Comparison of ENCODE assay signal across 10 cellular contexts in genomic region chr13:113997845-113998751, GRCh38. TPM values are rescaled to one million over a fixed set of nuclear protein-coding genes. Genes with fewer than 3 reads are reported as not detected.
DNase-seq lines count a peak whose midpoint lies in the region; TF ChIP-seq lines count a peak whose summit lies in the region.
"Had no signal": no experiment of that assay in that cellular context is flagged by ENCODE, and none has a peak within 500 bp of the region (broad histone marks: within the 10 kb centered on the region; RNA-seq: fewer than 3 reads in every experiment).

No MANE protein-coding gene starts in this region.

- H3K4me3 Mint-ChIP-seq in CD4-positive, alpha-beta memory T cell, result peak overlapping the region in 2 of 8 donors; percentile 21 to 42
- no peak overlapping the region for H3K4me3 Mint-ChIP-seq in T-helper 1 cell treated with Interleukin-12 subunit alpha and Interleukin-12 subunit beta and Interleukin-4 antibody, amounts not matched to agents 30 μg/mL and 1 μg/mL, for 36 hours
- H3K4me3 Mint-ChIP-seq in Calu3 (ENCODE audit: low read depth, unreplicated experiment), result no peak overlapping the region
- H3K4me3 Mint-ChIP-seq: dendritic cell treated with granulocyte-macrophage colony-stimulating factor and Interleukin-4, amounts not matched to agents 40 ng/mL and 50 ng/mL, for 4 days had no signal

- H3K27me3 ChIP-seq in CD4-positive, alpha-beta memory T cell (ENCODE audit: insufficient read depth, low read length), result no peaks in the 10 kb centered on the region
- no peaks in the 10 kb centered on the region for H3K27me3 ChIP-seq in trophoblast cell (ENCODE audit: insufficient read depth, low read length)

- H4K91ac ChIP-seq in trophoblast cell (ENCODE audit: low read depth, low read length), result no peak overlapping the region

- H3K18ac ChIP-seq in trophoblast cell (ENCODE audit: low read length), result no peak overlapping the region

- no peak overlapping the region for H2AFZ ChIP-seq in trophoblast cell (ENCODE audit: insufficient read depth, low read length, poor library complexity)

- H3K4me1 Mint-ChIP-seq in CD4-positive, alpha-beta memory T cell, result peaks cover 0 to 2% (median 0%) of the 10 kb centered on the region in 4 donors
- H3K4me1 Mint-ChIP-seq in T-helper 1 cell treated with Interleukin-12 subunit alpha and Interleukin-12 subunit beta and Interleukin-4 antibody, amounts not matched to agents 30 μg/mL and 1 μg/mL, for 36 hours (ENCODE audit: low read depth), result no peaks in the 10 kb centered on the region
- no peaks in the 10 kb centered on the region for H3K4me1 Mint-ChIP-seq in Calu3 (ENCODE audit: low read depth, unreplicated experiment)

- H3K27me3 Mint-ChIP-seq in CD4-positive, alpha-beta memory T cell, result no peaks in the 10 kb centered on the region
- H3K27me3 Mint-ChIP-seq in T-helper 1 cell treated with Interleukin-12 subunit alpha and Interleukin-12 subunit beta and Interleukin-4 antibody, amounts not matched to agents 30 μg/mL and 1 μg/mL, for 36 hours (ENCODE audit: low read depth), result no peaks in the 10 kb centered on the region
- H3K27me3 Mint-ChIP-seq in Calu3 (ENCODE audit: unreplicated experiment), result no peaks in the 10 kb centered on the region
- H3K27me3 Mint-ChIP-seq: dendritic cell treated with granulocyte-macrophage colony-stimulating factor and Interleukin-4, amounts not matched to agents 40 ng/mL and 50 ng/mL, for 4 days had no signal

- no peak overlapping the region for H2BK120ac ChIP-seq in trophoblast cell (ENCODE audit: insufficient read depth, low read length, poor library complexity)

- intact Hi-C loops in CD4-positive, alpha-beta memory T cell (cut with micrococcal nuclease), result no loop called here
- intact Hi-C loops in Calu3 (cut with micrococcal nuclease; ENCODE audit: unreplicated experiment), result no loop called here

- H3K9me3 ChIP-seq in CD4-positive, alpha-beta memory T cell (ENCODE audit: control insufficient read depth in 1 of 2, low read length in 2 of 2), result no peaks in the 10 kb centered on the region
- peaks cover 4% of the 10 kb centered on the region for H3K9me3 ChIP-seq in trophoblast cell (ENCODE audit: insufficient read depth, low read depth, low read length)

- H3K4me2 ChIP-seq in trophoblast cell (ENCODE audit: low read length), result no peak overlapping the region

- no peak overlapping the region for H3K23ac ChIP-seq in trophoblast cell (ENCODE audit: low read length)

- H3K4ac ChIP-seq in trophoblast cell (ENCODE audit: low read depth, low read length), result no peak overlapping the region

- no peak overlapping the region for H2BK5ac ChIP-seq in trophoblast cell (ENCODE audit: low read depth, low read length, poor library complexity)

- POLR2A ChIA-PET in CD4-positive, alpha-beta memory T cell (lab: Charles Lee; ENCODE audit: partially characterized antibody), result no interaction called here

- WGBS in trophoblast cell (ENCODE audit: extremely low coverage, insufficient coverage, insufficient read length), result no CpG with 5 or more reads among the region's 29 CpGs

- H4K12ac ChIP-seq in trophoblast cell (ENCODE audit: low read depth, low read length), result no peak overlapping the region

- H3K36me3 ChIP-seq in CD4-positive, alpha-beta memory T cell (ENCODE audit: insufficient read depth, low read length), result peaks cover 72% of the 10 kb centered on the region
- H3K36me3 ChIP-seq in trophoblast cell (ENCODE audit: control insufficient read depth in 1 of 2, insufficient read depth in 2 of 2, low read length in 2 of 2), result peaks cover 29 to 47% of the 10 kb centered on the region in 2 experiments

- no peak overlapping the region for H3K9ac ChIP-seq in trophoblast cell (ENCODE audit: low read length)

- H2AK5ac ChIP-seq in trophoblast cell (ENCODE audit: low read length), result no peak overlapping the region

- no peaks in the 10 kb centered on the region for H3K79me2 ChIP-seq in trophoblast cell (ENCODE audit: control insufficient read depth, insufficient read depth, low read length, poor library complexity)

- no peak overlapping the region for H3K4me3 ChIP-seq in CD4-positive, alpha-beta memory T cell (ENCODE audit: low read length in 2 of 2)
- H3K4me3 ChIP-seq in trophoblast cell (ENCODE audit: low read depth, low read length), result peak overlapping the region; percentile 31

- no peak overlapping the region for H2BK12ac ChIP-seq in trophoblast cell (ENCODE audit: low read length)

- peak overlapping the region in 5 of 7 donors; percentile 30 to 87 (median 72) for H3K27ac Mint-ChIP-seq in CD4-positive, alpha-beta memory T cell
- H3K27ac Mint-ChIP-seq in T-helper 1 cell treated with Interleukin-12 subunit alpha and Interleukin-12 subunit beta and Interleukin-4 antibody, amounts not matched to agents 30 μg/mL and 1 μg/mL, for 36 hours, result peak overlapping the region; percentile 49
- H3K27ac Mint-ChIP-seq in Calu3 (ENCODE audit: unreplicated experiment), result no peak overlapping the region
- H3K27ac Mint-ChIP-seq: dendritic cell treated with granulocyte-macrophage colony-stimulating factor and Interleukin-4, amounts not matched to agents 40 ng/mL and 50 ng/mL, for 4 days had no signal

- CTCF ChIA-PET in CD4-positive, alpha-beta memory T cell (lab: Charles Lee; ENCODE audit: partially characterized antibody), result no interaction called here
- CTCF ChIA-PET in Calu3 (lab: Charles Lee), result no interaction called here

- TF ChIP-seq CTCF in Calu3 (IDR thresholded peaks at IDR 0.05; ENCODE audit: unreplicated experiment), result no peak

- H3K4me1 ChIP-seq in CD4-positive, alpha-beta memory T cell (ENCODE audit: insufficient read depth, low read length), result no peaks in the 10 kb centered on the region
- no peaks in the 10 kb centered on the region for H3K4me1 ChIP-seq in trophoblast cell (ENCODE audit: control insufficient read depth in 1 of 2, insufficient read depth in 2 of 2, low read length in 2 of 2)

- BruUV-seq in Calu3 (replicated peaks; lab: Mats Ljungman, UMichigan), result no TSS peak

- DNase-seq in CD4-positive, alpha-beta memory T cell, result peak in 1 of 5 donors; percentile 33
- DNase-seq in fibroblast of the conjunctiva (ENCODE audit: low read depth) (peak; percentile 48), trophoblast cell (no peak), Kasumi-1 (lab: John Stamatoyannopoulos, UW) (no peak), iPS-NIHi11 (ENCODE audit: low spot score) (no peak), Calu3 (no peak)
- no peak for DNase-seq in central memory CD4-positive, alpha-beta T cell
- DNase-seq: NCI-H524 had no signal

- H4K8ac ChIP-seq in trophoblast cell (ENCODE audit: low read depth, low read length), result no peak overlapping the region

- no peak overlapping the region for H3K14ac ChIP-seq in trophoblast cell (ENCODE audit: low read length)

- H3K36me3 Mint-ChIP-seq in CD4-positive, alpha-beta memory T cell, result peaks cover 37 to 56% of the 10 kb centered on the region in 2 donors
- H3K36me3 Mint-ChIP-seq in T-helper 1 cell treated with Interleukin-12 subunit alpha and Interleukin-12 subunit beta and Interleukin-4 antibody, amounts not matched to agents 30 μg/mL and 1 μg/mL, for 36 hours (ENCODE audit: low read depth), result peaks cover 23% of the 10 kb centered on the region
- H3K36me3 Mint-ChIP-seq in Calu3 (ENCODE audit: insufficient read depth, unreplicated experiment), result no peaks in the 10 kb centered on the region

- no peak overlapping the region for H3K27ac ChIP-seq in CD4-positive, alpha-beta memory T cell (ENCODE audit: low read depth, low read length)
- H3K27ac ChIP-seq in trophoblast cell (ENCODE audit: low read depth, low read length), result no peak overlapping the region

- no peaks in the 10 kb centered on the region for H3K79me1 ChIP-seq in trophoblast cell (ENCODE audit: low read length)

- H3K9me3 Mint-ChIP-seq in CD4-positive, alpha-beta memory T cell, result peaks cover 0 to 8% (median 0%) of the 10 kb centered on the region in 8 donors
- no peaks in the 10 kb centered on the region for H3K9me3 Mint-ChIP-seq in T-helper 1 cell treated with Interleukin-12 subunit alpha and Interleukin-12 subunit beta and Interleukin-4 antibody, amounts not matched to agents 30 μg/mL and 1 μg/mL, for 36 hours
- no peaks in the 10 kb centered on the region for H3K9me3 Mint-ChIP-seq in Calu3 (ENCODE audit: low read depth, unreplicated experiment)
- H3K9me3 Mint-ChIP-seq: dendritic cell treated with granulocyte-macrophage colony-stimulating factor and Interleukin-4, amounts not matched to agents 40 ng/mL and 50 ng/mL, for 4 days had no signal

RNA-seq across cellular contexts. Expression of gene C13orf46, which starts 24.2 kb away (rescaled TPM):
- total RNA-seq in CD4-positive, alpha-beta memory T cell, result 10 to 100 TPM; 13.9 to 14.2 TPM
- 1 to 10 TPM in 1 of 2 donors, not detected in 1; 1.5 TPM for polyA plus RNA-seq in CD4-positive, alpha-beta memory T cell
- 0.12 and 0.15 TPM in 2 replicates for polyA plus RNA-seq in trophoblast cell (2013)
- 0.29 and 0.33 TPM in 2 replicates for total RNA-seq in Calu3 (2022)

Comparison
In these comparisons a context has a peak if more than half of its experiments do, and no peak if none do; other contexts are left out.
1. RNA of gene C13orf46, which starts 24.2 kb away (total RNA-seq): 13.9 to 14.2 TPM in CD4-positive, alpha-beta memory T cell; 0.29 to 0.33 TPM in Calu3; every median in the first group is over 10 times any median in the second.